In the genomic region with DNA sequence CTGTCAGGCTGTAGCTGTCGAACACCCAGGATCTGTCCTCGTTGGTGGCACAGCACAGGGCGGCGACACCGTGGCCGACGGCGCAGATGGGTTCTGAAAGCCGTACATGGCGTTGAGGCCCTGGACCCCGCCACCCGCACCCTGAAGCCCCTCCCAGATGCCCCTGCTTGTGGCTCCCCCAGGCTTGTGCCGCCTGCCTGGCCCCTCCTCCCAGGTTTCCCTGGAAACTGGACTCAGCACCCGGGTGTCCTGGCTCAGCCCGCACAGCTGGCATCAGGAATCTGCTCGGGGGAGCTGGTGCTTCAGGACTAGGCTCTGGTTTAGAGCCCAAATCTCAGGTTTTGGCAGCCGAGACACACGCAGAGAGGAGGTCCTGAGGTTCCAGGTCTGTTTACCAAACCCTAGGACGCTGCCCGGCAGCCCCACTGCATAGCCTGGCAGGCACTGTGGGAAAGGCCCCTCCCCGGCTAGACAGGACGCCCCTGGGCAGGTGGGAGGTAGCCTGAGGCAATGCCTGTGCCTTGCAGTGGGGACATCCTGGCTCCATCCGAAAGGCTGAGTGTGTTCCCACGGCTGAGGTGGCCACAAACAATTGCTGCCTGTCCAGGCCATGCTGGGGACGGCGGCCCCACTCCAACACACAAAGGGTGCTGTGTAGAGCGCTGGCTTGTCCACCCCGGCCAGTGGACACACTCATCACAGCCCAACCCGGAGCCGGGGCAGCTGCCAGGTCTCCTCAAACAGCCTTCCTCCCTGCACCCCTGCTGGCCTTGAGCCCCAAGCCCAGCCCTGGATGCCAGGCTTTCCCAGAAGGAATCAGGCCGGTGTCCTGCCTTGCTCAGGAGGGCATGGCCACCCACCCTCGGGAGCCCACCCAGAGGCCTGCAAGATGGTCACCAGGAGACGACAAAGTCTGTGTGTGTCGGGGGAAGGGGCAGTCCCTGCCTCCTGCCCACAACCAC, we compare ENCODE assay signal across 17 cellular contexts. TPM values are rescaled to one million over a fixed set of nuclear protein-coding genes. Genes with fewer than 3 reads are reported as not detected.
A peak's percentile ranks its signal among the peaks of the same experiment; 100 is the strongest.
DNase-seq lines count a peak whose midpoint lies in the region; ATAC-seq, FAIRE-seq and TF ChIP-seq lines count a peak whose summit lies in the region.
"Had no signal": no experiment of that assay in that cellular context is flagged by ENCODE, and none has a peak within 500 bp of the region (broad histone marks: within the 10 kb centered on the region; RNA-seq: fewer than 3 reads in every experiment).

No MANE protein-coding gene starts in this region.

- peak; percentile 12 for DNase-seq in WTC11 (ENCODE audit: low spot score)
- DNase-seq in inferior parietal cortex (ENCODE audit: extremely low spot score) = peak; percentile 75
- no peak for DNase-seq in sciatic nerve (ENCODE audit: low spot score)
- DNase-seq in activated CD8-positive, alpha-beta T cell treated with anti-CD3 and anti-CD28 coated beads, Interleukin-2, amount 10 ng/mL, durations not matched to agents 7 days and 5 days = no peak
- no peak for DNase-seq in GM20000 (ENCODE audit: low spot score)
- no peak for DNase-seq in RCC 7860 (ENCODE audit: low spot score)
- DNase-seq: activated CD4-positive, alpha-beta T cell treated with anti-CD3 and anti-CD28 coated beads for 1 hour; activated T-cell treated with anti-CD3 and anti-CD28 coated beads, Interleukin-2, amount 50 U/mL, for 24 hours; NCI-H1417; NCI-H446; PC-9; retina; stimulated activated CD4-positive, alpha-beta T cell treated with anti-CD3 and anti-CD28 coated beads, Interleukin-4, amount 100 ng/mL, for 4 hours; stimulated activated naive B cell treated with anti-CD40 and anti-IgM and Interleukin-4, amounts not matched to agents 10 μg/mL and 1 μg/mL and 100 μg/mL, for 72 hours; T-helper 1 cell had no signal

- POLR2A ChIA-PET in WTC11 (lab: Charles Lee) = no interaction called here
- POLR2A ChIA-PET in activated CD8-positive, alpha-beta T cell treated with anti-CD3 and anti-CD28 coated beads, Interleukin-2, amount 10 ng/mL, durations not matched to agents 7 days and 5 days (lab: Charles Lee) = interaction anchor here (0.8 to 1.3 kb wide), 2 partner anchors 24 to 25 kb away, joined by 3 to 4 read pairs; no protein-coding TSS in a partner anchor

- no peak for ATAC-seq in WTC11
- peak; percentile 37 for ATAC-seq in sciatic nerve
- ATAC-seq in activated CD8-positive, alpha-beta T cell treated with anti-CD3 and anti-CD28 coated beads, Interleukin-2, amount 10 ng/mL, durations not matched to agents 7 days and 5 days = no peak
- ATAC-seq: stimulated activated naive B cell treated with anti-CD40 and anti-IgM and Interleukin-4, amounts not matched to agents 10 μg/mL and 1 μg/mL and 100 μg/mL, for 72 hours had no signal

- intact Hi-C loops in sciatic nerve (cut with DNase I) = no loop called here

- no peaks in the 10 kb centered on the region for H3K27me3 Mint-ChIP-seq in WTC11 (ENCODE audit: low read depth)
- H3K27me3 Mint-ChIP-seq in activated CD8-positive, alpha-beta T cell treated with anti-CD3 and anti-CD28 coated beads, Interleukin-2, amount 10 ng/mL, durations not matched to agents 7 days and 5 days (ENCODE audit: low read depth) = no peaks in the 10 kb centered on the region
- H3K27me3 Mint-ChIP-seq: activated T-cell treated with anti-CD3 and anti-CD28 coated beads, Interleukin-2, amount 50 U/mL, for 24 hours; B cell; stimulated activated naive B cell treated with anti-CD40 and anti-IgM and Interleukin-4, amounts not matched to agents 10 μg/mL and 1 μg/mL and 100 μg/mL, for 72 hours had no signal

- CTCF ChIA-PET in WTC11 (lab: Charles Lee) = interaction anchor here (1.4 kb wide), 1 partner anchor 11 kb away, joined by 3 read pairs; no protein-coding TSS in a partner anchor
- CTCF ChIA-PET in activated CD8-positive, alpha-beta T cell treated with anti-CD3 and anti-CD28 coated beads, Interleukin-2, amount 10 ng/mL, durations not matched to agents 7 days and 5 days (lab: Charles Lee) = no interaction called here

- peaks cover 9% of the 10 kb centered on the region; the same call in 1 of the 2 replicates for H3K36me3 Mint-ChIP-seq in WTC11
- H3K36me3 Mint-ChIP-seq in activated CD8-positive, alpha-beta T cell treated with anti-CD3 and anti-CD28 coated beads, Interleukin-2, amount 10 ng/mL, durations not matched to agents 7 days and 5 days (ENCODE audit: low read depth) = peaks cover 6% of the 10 kb centered on the region

- H3K9me3 Mint-ChIP-seq in WTC11 = no peaks in the 10 kb centered on the region
- no peaks in the 10 kb centered on the region for H3K9me3 Mint-ChIP-seq in activated CD8-positive, alpha-beta T cell treated with anti-CD3 and anti-CD28 coated beads, Interleukin-2, amount 10 ng/mL, durations not matched to agents 7 days and 5 days (ENCODE audit: insufficient read depth)
- H3K9me3 Mint-ChIP-seq: activated T-cell treated with anti-CD3 and anti-CD28 coated beads, Interleukin-2, amount 50 U/mL, for 24 hours; stimulated activated naive B cell treated with anti-CD40 and anti-IgM and Interleukin-4, amounts not matched to agents 10 μg/mL and 1 μg/mL and 100 μg/mL, for 72 hours had no signal

- FAIRE-seq in RCC 7860 (lab: Jason Lieb, UNC) = no peak
- FAIRE-seq: GM12891 had no signal

- peaks cover 11% of the 10 kb centered on the region for H3K4me1 Mint-ChIP-seq in WTC11
- peaks cover 17% of the 10 kb centered on the region for H3K4me1 Mint-ChIP-seq in activated CD8-positive, alpha-beta T cell treated with anti-CD3 and anti-CD28 coated beads, Interleukin-2, amount 10 ng/mL, durations not matched to agents 7 days and 5 days (ENCODE audit: low read depth)

- no peak overlapping the region for H3K27ac Mint-ChIP-seq in WTC11
- H3K27ac Mint-ChIP-seq in activated CD8-positive, alpha-beta T cell treated with anti-CD3 and anti-CD28 coated beads, Interleukin-2, amount 10 ng/mL, durations not matched to agents 7 days and 5 days = no peak overlapping the region
- H3K27ac Mint-ChIP-seq: activated T-cell treated with anti-CD3 and anti-CD28 coated beads, Interleukin-2, amount 50 U/mL, for 24 hours; B cell had no signal

- no peak for TF ChIP-seq CTCF in WTC11 (IDR thresholded peaks at IDR 0.05)
- no peak for TF ChIP-seq CTCF in GM20000 (IDR thresholded peaks at IDR 0.05; ENCODE audit: extremely low read depth, missing control alignments)

- no peak overlapping the region for H3K4me3 Mint-ChIP-seq in WTC11
- no peak overlapping the region for H3K4me3 Mint-ChIP-seq in activated CD8-positive, alpha-beta T cell treated with anti-CD3 and anti-CD28 coated beads, Interleukin-2, amount 10 ng/mL, durations not matched to agents 7 days and 5 days
- H3K4me3 Mint-ChIP-seq: activated T-cell treated with anti-CD3 and anti-CD28 coated beads, Interleukin-2, amount 50 U/mL, for 24 hours; B cell; stimulated activated naive B cell treated with anti-CD40 and anti-IgM and Interleukin-4, amounts not matched to agents 10 μg/mL and 1 μg/mL and 100 μg/mL, for 72 hours had no signal

TF ChIP-seq in WTC11, 78 proteins besides CTCF, POLR2A, EP300 and RAD21 (continues in another document):
- no peak for TF ChIP-seq GRHL2 (CRISPR knock-in tag; IDR thresholded peaks at IDR 0.05; ENCODE audit: insufficient replicate concordance, severe bottlenecking)
- TF ChIP-seq MLX (CRISPR knock-in tag; IDR thresholded peaks at IDR 0.05) = no peak
- no peak for TF ChIP-seq ATF6 (CRISPR knock-in tag; IDR thresholded peaks at IDR 0.05)

RNA-seq across cellular contexts. Expression of gene GATD1, which starts 4.6 kb away (rescaled TPM):
- total RNA-seq in WTC11 (2021) (81.9 to 87.6 TPM (median 87.5 TPM) in 3 replicates), sciatic nerve (74.8 TPM)
- 10 to 100 TPM; 52.1 to 63.2 TPM for total RNA-seq in activated CD8-positive, alpha-beta T cell treated with anti-CD3 and anti-CD28 coated beads, Interleukin-2, amount 10 ng/mL, durations not matched to agents 7 days and 5 days

RNA-seq across cellular contexts. Expression of gene CEND1, which starts 17.2 kb away (rescaled TPM):
- total RNA-seq in WTC11 (2021) (2.0 to 3.1 TPM (median 2.7 TPM) in 3 replicates), sciatic nerve (not detected)
- total RNA-seq in activated CD8-positive, alpha-beta T cell treated with anti-CD3 and anti-CD28 coated beads, Interleukin-2, amount 10 ng/mL, durations not matched to agents 7 days and 5 days = 1 to 10 TPM in 1 of 2 experiments, under 1 TPM in 1; 0.61 to 1.9 TPM
- total RNA-seq: PC-9 had no signal

RNA-seq across cellular contexts. Expression of gene SLC25A22, which starts 25.4 kb away (rescaled TPM):
- 35.0 to 44.8 TPM (median 36.7 TPM) in 3 replicates for total RNA-seq in WTC11 (2021)
- total RNA-seq in sciatic nerve = 7.2 TPM
- total RNA-seq in activated CD8-positive, alpha-beta T cell treated with anti-CD3 and anti-CD28 coated beads, Interleukin-2, amount 10 ng/mL, durations not matched to agents 7 days and 5 days = 10 to 100 TPM; 51.2 to 56.4 TPM

RNA-seq across cellular contexts. Expression of gene TALDO1, which starts 25.4 kb away (rescaled TPM):
- total RNA-seq in WTC11 (2021) (314 to 352 TPM (median 343 TPM) in 3 replicates), sciatic nerve (187 TPM)
- 100 to 1,000 TPM; 278 to 289 TPM for total RNA-seq in activated CD8-positive, alpha-beta T cell treated with anti-CD3 and anti-CD28 coated beads, Interleukin-2, amount 10 ng/mL, durations not matched to agents 7 days and 5 days

RNA-seq across cellular contexts. Expression of gene PIDD1, which starts 32.3 kb away (rescaled TPM):
- total RNA-seq in WTC11 (2021) (54.9 to 59.4 TPM (median 56.8 TPM) in 3 replicates), sciatic nerve (16.7 TPM)
- total RNA-seq in activated CD8-positive, alpha-beta T cell treated with anti-CD3 and anti-CD28 coated beads, Interleukin-2, amount 10 ng/mL, durations not matched to agents 7 days and 5 days = 10 to 100 TPM; 59.3 to 60.5 TPM

Comparison
In these comparisons a context has a peak if more than half of its experiments do, and no peak if none do; other contexts are left out.
1. DNase-seq: peak in WTC11 (single experiment) and inferior parietal cortex (single experiment); none in sciatic nerve (single experiment), activated CD8-positive, alpha-beta T cell treated with anti-CD3 and anti-CD28 coated beads, Interleukin-2, amount 10 ng/mL, durations not matched to agents 7 days and 5 days (single experiment), GM20000 (single experiment) and RCC 7860 (single experiment).